In genomic region chr5:141040763-141041426, GRCh38 we compare ENCODE assay signal across 8 cellular contexts. TPM values are rescaled to one million over a fixed set of nuclear protein-coding genes. Genes with fewer than 3 reads are reported as not detected.
DNase-seq lines count a peak whose midpoint lies in the region; ATAC-seq and TF ChIP-seq lines count a peak whose summit lies in the region.

No MANE protein-coding gene starts in this region.

- H2AFZ ChIP-seq in Loucy (ENCODE audit: low read length): no peak overlapping the region

- no peak for TF ChIP-seq POLR2A in suprapubic skin (IDR thresholded peaks at IDR 0.05)

- ATAC-seq in GM19372 (IDR thresholded peaks at IDR 0.05; ENCODE audit: low read depth, unreplicated experiment): peak; percentile 64

- no peak for TF ChIP-seq EP300 in suprapubic skin (IDR thresholded peaks at IDR 0.05)

- no peak overlapping the region for H3K4me3 Mint-ChIP-seq in neural crest cell

- DNase-seq in AG09309 (ENCODE audit: low read depth) (peak; percentile 17), RPMI7951 (ENCODE audit: low read depth) (peak; percentile 78), activated gamma-delta T cell (lab: John Stamatoyannopoulos, UW) (peak; percentile 12), germinal center (ENCODE audit: low spot score) (peak; percentile 78), neural crest cell (ENCODE audit: low read depth, low spot score) (peak; percentile 99), suprapubic skin (ENCODE audit: low spot score in 2 of 2) (peak; percentile 90 to 94)

- no peaks in the 10 kb centered on the region for H3K4me1 ChIP-seq in Loucy (ENCODE audit: insufficient read depth, low read length, poor library complexity, severe bottlenecking)
- H3K4me1 ChIP-seq in suprapubic skin: peaks cover 10% of the 10 kb centered on the region

- TF ChIP-seq CTCF in AG09309 (IDR thresholded peaks at IDR 0.05; ENCODE audit: control insufficient read depth, insufficient read depth, low read depth, low read length, missing control alignments) (peak; percentile 42), Loucy (conservative IDR thresholded peaks at IDR 0.05; ENCODE audit: low read length) (peak; percentile 79), neural crest cell (conservative IDR thresholded peaks at IDR 0.05) (peak; percentile 90), suprapubic skin (IDR thresholded peaks at IDR 0.05) (peak; percentile 32 to 52)

- H3K36me3 ChIP-seq in Loucy (ENCODE audit: insufficient read depth, low read length) (no peaks in the 10 kb centered on the region), suprapubic skin (no peaks in the 10 kb centered on the region)

- H3K4me1 Mint-ChIP-seq in neural crest cell: no peaks in the 10 kb centered on the region

- H3F3A ChIP-seq in Loucy (ENCODE audit: low read depth): no peaks in the 10 kb centered on the region

- H3K27me3 Mint-ChIP-seq in neural crest cell (ENCODE audit: low read depth): peaks cover 31% of the 10 kb centered on the region

- H3K27ac ChIP-seq in suprapubic skin: peak overlapping the region; percentile 8

- H4K20me1 ChIP-seq in Loucy (ENCODE audit: insufficient read depth, low read length, poor library complexity, severe bottlenecking): no peaks in the 10 kb centered on the region

- no peaks in the 10 kb centered on the region for H3K9me3 ChIP-seq in Loucy (ENCODE audit: insufficient read depth, low read depth, low read length)
- H3K9me3 ChIP-seq in suprapubic skin: no peaks in the 10 kb centered on the region

- H3K27me3 ChIP-seq in Loucy (ENCODE audit: insufficient read depth, low read length, poor library complexity, severe bottlenecking) (no peaks in the 10 kb centered on the region), suprapubic skin (peaks cover 4% of the 10 kb centered on the region)

- H3K4me2 ChIP-seq in Loucy (ENCODE audit: low read depth, low read length, poor library complexity, severe bottlenecking): no peak overlapping the region

- H3K4me3 ChIP-seq in AG09309 (ENCODE audit: control insufficient read depth, low read depth, low read length) (no peak overlapping the region), Loucy (ENCODE audit: low read length, poor library complexity, severe bottlenecking) (no peak overlapping the region), suprapubic skin (peak overlapping the region; percentile 38)

- H3K79me2 ChIP-seq in Loucy (ENCODE audit: insufficient read depth, low read length): no peaks in the 10 kb centered on the region

- H3K9me2 ChIP-seq in Loucy (replicated peaks; ENCODE audit: low read depth, low read length): no peaks in the 10 kb centered on the region

- no peaks in the 10 kb centered on the region for H3K9me3 Mint-ChIP-seq in neural crest cell

- WGBS in suprapubic skin: 4% methylated on average over 25 of the region's 25 CpGs

- no peaks in the 10 kb centered on the region for H3K36me3 Mint-ChIP-seq in neural crest cell (ENCODE audit: low read depth)

- no peak overlapping the region for H3K27ac Mint-ChIP-seq in neural crest cell (ENCODE audit: unreplicated experiment)

- H3K9ac ChIP-seq in Loucy (ENCODE audit: low read depth, low read length, poor library complexity, severe bottlenecking): no peak overlapping the region

RNA-seq across cellular contexts. Expression of gene PCDHB1, which starts 10.3 kb away (rescaled TPM):
- not detected in 2 replicates for total RNA-seq in RPMI7951 (2014; rRNA removed; shearing (Covaris generic))
- total RNA-seq in neural crest cell: 0.14 and 0.23 TPM in 2 replicates
- not detected for total RNA-seq in suprapubic skin

RNA-seq across cellular contexts. Expression of gene PCDHB2, which starts 53.5 kb away (rescaled TPM):
- 0.88 and 0.96 TPM in 2 replicates for total RNA-seq in RPMI7951 (2014; rRNA removed; shearing (Covaris generic))
- 52.6 and 57.8 TPM in 2 replicates for total RNA-seq in neural crest cell
- 1 to 10 TPM; 2.2 to 5.4 (median 4.2) TPM for total RNA-seq in suprapubic skin

RNA-seq across cellular contexts. Expression of gene PCDHB3, which starts 59.4 kb away (rescaled TPM):
- 0.12 and 0.20 TPM in 2 replicates for total RNA-seq in RPMI7951 (2014; rRNA removed; shearing (Covaris generic))
- 5.4 and 5.7 TPM in 2 replicates for total RNA-seq in neural crest cell
- 1 to 10 TPM; 1.1 to 2.5 (median 2.0) TPM for total RNA-seq in suprapubic skin

Comparison
In these comparisons a context has a peak if more than half of its experiments do, and no peak if none do; other contexts are left out.
1. DNase-seq: peak in every context shown above with its lines; median percentile 99 in neural crest cell; 92 in suprapubic skin; 78 in RPMI7951; 78 in germinal center; 17 in AG09309; 12 in activated gamma-delta T cell.